In the genomic region with DNA sequence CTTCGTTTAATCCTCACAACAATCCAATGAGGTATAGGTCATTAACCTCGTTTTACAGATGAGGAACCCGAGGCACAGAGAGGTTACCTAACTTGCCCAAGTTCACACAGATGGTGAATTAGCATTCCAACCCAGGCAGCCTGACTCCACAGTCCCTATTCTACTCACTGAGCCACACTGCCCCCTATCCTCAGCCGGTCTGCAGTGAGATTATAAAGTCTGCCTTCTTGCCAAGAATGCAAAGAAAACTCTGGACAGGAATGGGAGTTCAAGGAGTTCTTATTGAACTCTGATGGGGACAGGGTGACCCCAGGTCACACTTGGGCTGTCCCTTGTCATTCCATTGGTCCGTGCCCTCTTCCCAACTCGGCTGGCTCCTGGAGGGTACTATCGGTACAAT, we compare ENCODE assay signal across 10 cellular contexts.
A peak's percentile ranks its signal among the peaks of the same experiment; 100 is the strongest.
DNase-seq lines count a peak whose midpoint lies in the region; ATAC-seq and TF ChIP-seq lines count a peak whose summit lies in the region.
"Had no signal": no experiment of that assay in that cellular context is flagged by ENCODE, and none has a peak within 500 bp of the region (broad histone marks: within the 10 kb centered on the region; RNA-seq: fewer than 3 reads in every experiment).

No MANE protein-coding gene starts in this region.

- no peaks in the 10 kb centered on the region for H3K79me2 ChIP-seq in Loucy (ENCODE audit: insufficient read depth, low read length)
- no peaks in the 10 kb centered on the region for H3K79me2 ChIP-seq in hepatocyte

- H3K9me3 ChIP-seq in Loucy (ENCODE audit: insufficient read depth, low read depth, low read length) = no peaks in the 10 kb centered on the region
- H3K9me3 ChIP-seq in body of pancreas = no peaks in the 10 kb centered on the region
- H3K9me3 ChIP-seq in hepatocyte (ENCODE audit: low read depth) = no peaks in the 10 kb centered on the region

- H3K36me3 ChIP-seq in Loucy (ENCODE audit: insufficient read depth, low read length) (no peaks in the 10 kb centered on the region), body of pancreas (replicated peaks in 1 of 2; ENCODE audit: insufficient read depth in 1 of 2, low read depth in 2 of 2) (no peaks in the 10 kb centered on the region), hepatocyte (replicated peaks; ENCODE audit: insufficient read depth, low read depth) (no peaks in the 10 kb centered on the region)

- TF ChIP-seq POLR2A in body of pancreas (IDR thresholded peaks at IDR 0.05) = no peak

- DNase-seq in SKM-1 treated with dmso at 0.1 percent for 144 hours (lab: John Stamatoyannopoulos, UW; ENCODE audit: unreplicated experiment) (peak; percentile 0), SKM-1 (lab: John Stamatoyannopoulos, UW; ENCODE audit: unreplicated experiment) (no peak), body of pancreas (peak in 3 of 4 donors; percentile 4 to 19 (median 13)), retinal pigment epithelial cell (ENCODE audit: low read depth) (no peak), T-helper 1 cell (no peak), hepatocyte (ENCODE audit: low spot score) (no peak)
- no peak for DNase-seq in activated CD4-positive, CD25-positive, alpha-beta regulatory T cell treated with anti-CD3 and anti-CD28 coated beads, Interleukin-2, amount 50 U/mL, for 72 hours
- DNase-seq: effector memory CD4-positive, alpha-beta T cell had no signal

- no peaks in the 10 kb centered on the region for H3K27me3 ChIP-seq in Loucy (ENCODE audit: insufficient read depth, low read length, poor library complexity, severe bottlenecking)
- H3K27me3 ChIP-seq in body of pancreas = no peaks in the 10 kb centered on the region
- no peaks in the 10 kb centered on the region for H3K27me3 ChIP-seq in hepatocyte

- TF ChIP-seq CTCF in Loucy (conservative IDR thresholded peaks at IDR 0.05; ENCODE audit: low read length) (peak; percentile 44), body of pancreas (IDR thresholded peaks at IDR 0.05) (peak in 2 of 7 experiments; percentile 5 to 14), retinal pigment epithelial cell (conservative IDR thresholded peaks at IDR 0.05; ENCODE audit: low read depth, low read length) (peak; percentile 48), hepatocyte (IDR thresholded peaks at IDR 0.05; ENCODE audit: poor library complexity) (no peak)

- H2AFZ ChIP-seq in Loucy (ENCODE audit: low read length) (no peak overlapping the region), hepatocyte (no peak overlapping the region)

- H3K9ac ChIP-seq in Loucy (ENCODE audit: low read depth, low read length, poor library complexity, severe bottlenecking) = no peak overlapping the region

- H3K4me1 ChIP-seq in Loucy (ENCODE audit: insufficient read depth, low read length, poor library complexity, severe bottlenecking) (no peaks in the 10 kb centered on the region), body of pancreas (no peaks in the 10 kb centered on the region), hepatocyte (ENCODE audit: insufficient read depth) (no peaks in the 10 kb centered on the region)

- intact Hi-C loops in body of pancreas (cut with DNase I) = no loop called here

- no peak overlapping the region for H3K27ac ChIP-seq in body of pancreas
- no peak overlapping the region for H3K27ac ChIP-seq in hepatocyte
- H3K27ac ChIP-seq: SK-N-MC had no signal

- H3K4me3 ChIP-seq in Loucy (ENCODE audit: low read length, poor library complexity, severe bottlenecking) (no peak overlapping the region), body of pancreas (no peak overlapping the region), retinal pigment epithelial cell (ENCODE audit: low read length) (no peak overlapping the region), hepatocyte (no peak overlapping the region)
- H3K4me3 ChIP-seq: SK-N-MC had no signal

- no peak for ATAC-seq in body of pancreas

- no peaks in the 10 kb centered on the region for H4K20me1 ChIP-seq in Loucy (ENCODE audit: insufficient read depth, low read length, poor library complexity, severe bottlenecking)
- H4K20me1 ChIP-seq in hepatocyte (ENCODE audit: insufficient read depth, poor library complexity, severe bottlenecking) = no peaks in the 10 kb centered on the region

- no peaks in the 10 kb centered on the region for H3F3A ChIP-seq in Loucy (ENCODE audit: low read depth)

- no peaks in the 10 kb centered on the region for H3K9me2 ChIP-seq in Loucy (replicated peaks; ENCODE audit: low read depth, low read length)
- no peaks in the 10 kb centered on the region for H3K9me2 ChIP-seq in hepatocyte (replicated peaks; ENCODE audit: insufficient read depth)

- H3K4me2 ChIP-seq in Loucy (ENCODE audit: low read depth, low read length, poor library complexity, severe bottlenecking) (no peak overlapping the region), hepatocyte (no peak overlapping the region)

- 62 to 69% methylated on average over 7 of the region's 7 CpGs for WGBS in body of pancreas, 2 donors
- WGBS in hepatocyte (ENCODE audit: low lambda C conversion rate, missing lambda C conversion rate) = 75% methylated on average over 7 of the region's 7 CpGs

Comparison
In these comparisons a context has a peak if more than half of its experiments do, and no peak if none do; other contexts are left out.
1. DNase-seq: peak in SKM-1 treated with dmso at 0.1 percent for 144 hours (single experiment) and body of pancreas (3 of 4); none in SKM-1 (single experiment), retinal pigment epithelial cell (single experiment), T-helper 1 cell (0 of 5), activated CD4-positive, CD25-positive, alpha-beta regulatory T cell treated with anti-CD3 and anti-CD28 coated beads, Interleukin-2, amount 50 U/mL, for 72 hours (single experiment) and hepatocyte (single experiment).